In genomic region chr11:9461068-9461759, GRCh38 we compare ENCODE assay signal across 1 cellular context.
TF ChIP-seq lines count a peak whose summit lies in the region.

No MANE protein-coding gene starts in this region.

TF ChIP-seq in HepG2, 621 proteins besides CTCF, POLR2A, EP300 and RAD21 (continued from another document and continues in another):
- TF ChIP-seq, protein P1, sequence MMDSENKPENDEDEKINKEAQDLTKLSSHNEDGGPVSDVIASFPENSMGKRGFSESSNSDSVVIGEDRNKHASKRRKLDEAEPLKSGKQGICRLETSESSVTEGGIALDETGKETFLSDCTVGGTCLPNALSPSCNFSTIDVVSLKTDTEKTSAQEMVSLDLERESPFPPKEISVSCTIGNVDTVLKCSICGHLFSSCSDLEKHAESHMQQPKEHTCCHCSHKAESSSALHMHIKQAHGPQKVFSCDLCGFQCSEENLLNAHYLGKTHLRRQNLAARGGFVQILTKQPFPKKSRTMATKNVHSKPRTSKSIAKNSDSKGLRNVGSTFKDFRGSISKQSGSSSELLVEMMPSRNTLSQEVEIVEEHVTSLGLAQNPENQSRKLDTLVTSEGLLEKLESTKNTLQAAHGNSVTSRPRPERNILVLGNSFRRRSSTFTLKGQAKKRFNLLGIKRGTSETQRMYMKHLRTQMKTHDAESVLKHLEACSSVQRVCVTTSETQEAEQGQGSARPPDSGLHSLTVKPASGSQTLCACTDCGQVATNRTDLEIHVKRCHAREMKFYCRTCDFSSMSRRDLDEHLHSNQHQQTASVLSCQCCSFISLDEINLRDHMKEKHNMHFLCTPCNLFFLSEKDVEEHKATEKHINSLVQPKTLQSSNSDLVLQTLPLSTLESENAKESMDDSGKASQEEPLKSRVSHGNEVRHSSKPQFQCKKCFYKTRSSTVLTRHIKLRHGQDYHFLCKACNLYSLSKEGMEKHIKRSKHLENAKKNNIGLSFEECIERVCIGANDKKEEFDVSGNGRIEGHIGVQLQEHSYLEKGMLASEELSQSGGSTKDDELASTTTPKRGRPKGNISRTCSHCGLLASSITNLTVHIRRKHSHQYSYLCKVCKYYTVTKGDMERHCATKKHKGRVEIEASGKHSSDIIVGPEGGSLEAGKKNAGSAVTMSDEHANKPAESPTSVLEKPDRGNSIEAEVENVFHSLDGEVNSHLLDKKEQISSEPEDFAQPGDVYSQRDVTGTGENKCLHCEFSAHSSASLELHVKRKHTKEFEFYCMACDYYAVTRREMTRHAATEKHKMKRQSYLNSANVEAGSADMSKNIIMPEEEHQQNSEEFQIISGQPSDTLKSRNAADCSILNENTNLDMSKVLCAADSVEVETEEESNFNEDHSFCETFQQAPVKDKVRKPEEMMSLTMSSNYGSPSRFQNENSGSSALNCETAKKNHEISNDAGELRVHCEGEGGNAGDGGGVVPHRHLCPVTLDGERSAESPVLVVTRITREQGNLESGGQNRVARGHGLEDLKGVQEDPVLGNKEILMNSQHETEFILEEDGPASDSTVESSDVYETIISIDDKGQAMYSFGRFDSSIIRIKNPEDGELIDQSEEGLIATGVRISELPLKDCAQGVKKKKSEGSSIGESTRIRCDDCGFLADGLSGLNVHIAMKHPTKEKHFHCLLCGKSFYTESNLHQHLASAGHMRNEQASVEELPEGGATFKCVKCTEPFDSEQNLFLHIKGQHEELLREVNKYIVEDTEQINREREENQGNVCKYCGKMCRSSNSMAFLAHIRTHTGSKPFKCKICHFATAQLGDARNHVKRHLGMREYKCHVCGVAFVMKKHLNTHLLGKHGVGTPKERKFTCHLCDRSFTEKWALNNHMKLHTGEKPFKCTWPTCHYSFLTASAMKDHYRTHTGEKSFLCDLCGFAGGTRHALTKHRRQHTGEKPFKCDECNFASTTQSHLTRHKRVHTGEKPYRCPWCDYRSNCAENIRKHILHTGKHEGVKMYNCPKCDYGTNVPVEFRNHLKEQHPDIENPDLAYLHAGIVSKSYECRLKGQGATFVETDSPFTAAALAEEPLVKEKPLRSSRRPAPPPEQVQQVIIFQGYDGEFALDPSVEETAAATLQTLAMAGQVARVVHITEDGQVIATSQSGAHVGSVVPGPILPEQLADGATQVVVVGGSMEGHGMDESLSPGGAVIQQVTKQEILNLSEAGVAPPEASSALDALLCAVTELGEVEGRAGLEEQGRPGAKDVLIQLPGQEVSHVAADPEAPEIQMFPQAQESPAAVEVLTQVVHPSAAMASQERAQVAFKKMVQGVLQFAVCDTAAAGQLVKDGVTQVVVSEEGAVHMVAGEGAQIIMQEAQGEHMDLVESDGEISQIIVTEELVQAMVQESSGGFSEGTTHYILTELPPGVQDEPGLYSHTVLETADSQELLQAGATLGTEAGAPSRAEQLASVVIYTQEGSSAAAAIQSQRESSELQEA (CRISPR knock-in tag; IDR thresholded peaks at IDR 0.05; ENCODE audit: not compliant biosample characterization), result no peak
- TF ChIP-seq ZFX (CRISPR knock-in tag; IDR thresholded peaks at IDR 0.05; ENCODE audit: low read depth) (peak; percentile 96), FOXC1 (CRISPR knock-in tag; IDR thresholded peaks at IDR 0.05; ENCODE audit: borderline replicate concordance) (no peak), ZNF136 (CRISPR knock-in tag; IDR thresholded peaks at IDR 0.05; ENCODE audit: low read depth) (no peak), ZNF460 (CRISPR knock-in tag; IDR thresholded peaks at IDR 0.05; ENCODE audit: borderline replicate concordance) (no peak), KLF16 (CRISPR knock-in tag; IDR thresholded peaks at IDR 0.05) (no peak), GTF2F1 (IDR thresholded peaks at IDR 0.05; ENCODE audit: low read length) (peak; percentile 65), TBX2 (CRISPR knock-in tag; IDR thresholded peaks at IDR 0.05; ENCODE audit: borderline replicate concordance) (peak; percentile 48; the same call in 1 of the 2 replicates), ZC3H13 (CRISPR knock-in tag; IDR thresholded peaks at IDR 0.05) (0 out of 2 replicates have a peak, but pooled peaks have one; percentile 57), ZSCAN29 (CRISPR knock-in tag; conservative IDR thresholded peaks at IDR 0.05) (no peak), ZIK1 (CRISPR knock-in tag; IDR thresholded peaks at IDR 0.05; ENCODE audit: borderline replicate concordance, low read depth) (no peak), MYC (CRISPR knock-in tag; IDR thresholded peaks at IDR 0.05; ENCODE audit: borderline replicate concordance) (peak; percentile 47), MTF2 (CRISPR knock-in tag; IDR thresholded peaks at IDR 0.05; ENCODE audit: borderline replicate concordance) (no peak), ZFP37 (CRISPR knock-in tag; IDR thresholded peaks at IDR 0.05; ENCODE audit: borderline replicate concordance) (no peak), ZNF776 (CRISPR knock-in tag; IDR thresholded peaks at IDR 0.05) (0 out of 2 replicates have a peak, but pooled peaks have one; percentile 56), ZNF563 (CRISPR knock-in tag; IDR thresholded peaks at IDR 0.05) (no peak), ZNF598 (CRISPR knock-in tag; IDR thresholded peaks at IDR 0.05; ENCODE audit: borderline replicate concordance) (no peak), SNRNP70 (IDR thresholded peaks at IDR 0.05; ENCODE audit: low read depth, low read length) (no peak), JDP2 (CRISPR knock-in tag; IDR thresholded peaks at IDR 0.05; ENCODE audit: borderline replicate concordance) (no peak), ZHX2 (IDR thresholded peaks at IDR 0.05; ENCODE audit: low read depth) (no peak), ZHX2 (CRISPR knock-in tag; IDR thresholded peaks at IDR 0.05; ENCODE audit: borderline replicate concordance) (0 out of 2 replicates have a peak, but pooled peaks have one; percentile 15), ZNF564 (CRISPR knock-in tag; IDR thresholded peaks at IDR 0.05) (0 out of 2 replicates have a peak, but pooled peaks have one; percentile 65), ZNF317 (CRISPR knock-in tag; IDR thresholded peaks at IDR 0.05) (no peak), ZNF207 (IDR thresholded peaks at IDR 0.05; ENCODE audit: borderline replicate concordance) (no peak), SMAD1 (CRISPR knock-in tag; IDR thresholded peaks at IDR 0.05; ENCODE audit: borderline replicate concordance, low read depth) (no peak), ATF7-NPFF (CRISPR knock-in tag; IDR thresholded peaks at IDR 0.05; ENCODE audit: low read depth) (peak; percentile 55; the same call in 1 of the 2 replicates), ZNF331 (CRISPR knock-in tag; IDR thresholded peaks at IDR 0.05) (peak; percentile 64), ZXDC (CRISPR knock-in tag; IDR thresholded peaks at IDR 0.05) (0 out of 2 replicates have a peak, but pooled peaks have one; percentile 33), ZNF580 (CRISPR knock-in tag; IDR thresholded peaks at IDR 0.05; ENCODE audit: borderline replicate concordance, low read depth) (no peak)
- TF ChIP-seq, protein P2, sequence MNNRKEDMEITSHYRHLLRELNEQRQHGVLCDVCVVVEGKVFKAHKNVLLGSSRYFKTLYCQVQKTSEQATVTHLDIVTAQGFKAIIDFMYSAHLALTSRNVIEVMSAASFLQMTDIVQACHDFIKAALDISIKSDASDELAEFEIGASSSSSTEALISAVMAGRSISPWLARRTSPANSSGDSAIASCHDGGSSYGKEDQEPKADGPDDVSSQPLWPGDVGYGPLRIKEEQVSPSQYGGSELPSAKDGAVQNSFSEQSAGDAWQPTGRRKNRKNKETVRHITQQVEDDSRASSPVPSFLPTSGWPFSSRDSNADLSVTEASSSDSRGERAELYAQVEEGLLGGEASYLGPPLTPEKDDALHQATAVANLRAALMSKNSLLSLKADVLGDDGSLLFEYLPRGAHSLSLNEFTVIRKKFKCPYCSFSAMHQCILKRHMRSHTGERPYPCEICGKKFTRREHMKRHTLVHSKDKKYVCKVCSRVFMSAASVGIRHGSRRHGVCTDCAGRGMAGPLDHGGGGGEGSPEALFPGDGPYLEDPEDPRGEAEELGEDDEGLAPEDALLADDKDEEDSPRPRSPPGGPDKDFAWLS (CRISPR knock-in tag; IDR thresholded peaks at IDR 0.05; ENCODE audit: borderline replicate concordance), result no peak
- TF ChIP-seq, protein P3, sequence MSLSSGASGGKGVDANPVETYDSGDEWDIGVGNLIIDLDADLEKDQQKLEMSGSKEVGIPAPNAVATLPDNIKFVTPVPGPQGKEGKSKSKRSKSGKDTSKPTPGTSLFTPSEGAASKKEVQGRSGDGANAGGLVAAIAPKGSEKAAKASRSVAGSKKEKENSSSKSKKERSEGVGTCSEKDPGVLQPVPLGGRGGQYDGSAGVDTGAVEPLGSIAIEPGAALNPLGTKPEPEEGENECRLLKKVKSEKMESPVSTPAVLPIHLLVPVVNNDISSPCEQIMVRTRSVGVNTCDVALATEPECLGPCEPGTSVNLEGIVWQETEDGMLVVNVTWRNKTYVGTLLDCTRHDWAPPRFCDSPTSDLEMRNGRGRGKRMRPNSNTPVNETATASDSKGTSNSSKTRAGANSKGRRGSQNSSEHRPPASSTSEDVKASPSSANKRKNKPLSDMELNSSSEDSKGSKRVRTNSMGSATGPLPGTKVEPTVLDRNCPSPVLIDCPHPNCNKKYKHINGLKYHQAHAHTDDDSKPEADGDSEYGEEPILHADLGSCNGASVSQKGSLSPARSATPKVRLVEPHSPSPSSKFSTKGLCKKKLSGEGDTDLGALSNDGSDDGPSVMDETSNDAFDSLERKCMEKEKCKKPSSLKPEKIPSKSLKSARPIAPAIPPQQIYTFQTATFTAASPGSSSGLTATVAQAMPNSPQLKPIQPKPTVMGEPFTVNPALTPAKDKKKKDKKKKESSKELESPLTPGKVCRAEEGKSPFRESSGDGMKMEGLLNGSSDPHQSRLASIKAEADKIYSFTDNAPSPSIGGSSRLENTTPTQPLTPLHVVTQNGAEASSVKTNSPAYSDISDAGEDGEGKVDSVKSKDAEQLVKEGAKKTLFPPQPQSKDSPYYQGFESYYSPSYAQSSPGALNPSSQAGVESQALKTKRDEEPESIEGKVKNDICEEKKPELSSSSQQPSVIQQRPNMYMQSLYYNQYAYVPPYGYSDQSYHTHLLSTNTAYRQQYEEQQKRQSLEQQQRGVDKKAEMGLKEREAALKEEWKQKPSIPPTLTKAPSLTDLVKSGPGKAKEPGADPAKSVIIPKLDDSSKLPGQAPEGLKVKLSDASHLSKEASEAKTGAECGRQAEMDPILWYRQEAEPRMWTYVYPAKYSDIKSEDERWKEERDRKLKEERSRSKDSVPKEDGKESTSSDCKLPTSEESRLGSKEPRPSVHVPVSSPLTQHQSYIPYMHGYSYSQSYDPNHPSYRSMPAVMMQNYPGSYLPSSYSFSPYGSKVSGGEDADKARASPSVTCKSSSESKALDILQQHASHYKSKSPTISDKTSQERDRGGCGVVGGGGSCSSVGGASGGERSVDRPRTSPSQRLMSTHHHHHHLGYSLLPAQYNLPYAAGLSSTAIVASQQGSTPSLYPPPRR (CRISPR knock-in tag; IDR thresholded peaks at IDR 0.05; ENCODE audit: borderline replicate concordance), result peak; percentile 21; the same call in 1 of the 2 replicates
